ENCODE assay signal across 27 cellular contexts in genomic region chr5:144121577-144121976, GRCh38. TPM values are rescaled to one million over a fixed set of nuclear protein-coding genes. Genes with fewer than 3 reads are reported as not detected.
"Had no signal": no experiment of that assay in that cellular context is flagged by ENCODE, and none has a peak within 500 bp of the region (broad histone marks: within the 10 kb centered on the region; RNA-seq: fewer than 3 reads in every experiment).

No MANE protein-coding gene starts in this region.

- ATAC-seq: activated T-cell treated with anti-CD3 and anti-CD28 coated beads, Interleukin-2, amount 50 U/mL, for 4 hours; body of pancreas; effector memory CD8-positive, alpha-beta T cell; foreskin keratinocyte; left lung; stimulated activated memory B cell treated with anti-CD40 and anti-IgM and Interleukin-4, amounts not matched to agents 10 μg/mL and 1 μg/mL and 100 μg/mL, for 72 hours; WTC11 had no signal

- H3K36me3 ChIP-seq: esophagus muscularis mucosa, left lung, sigmoid colon, thoracic aorta, vagina had no signal

- H3K4me1 ChIP-seq: body of pancreas, sigmoid colon, vagina had no signal

- DNase-seq: activated CD8-positive, alpha-beta memory T cell treated with anti-CD3 and anti-CD28 coated beads for 24 hours; activated CD8-positive, alpha-beta memory T cell treated with anti-CD3 and anti-CD28 coated beads, Interleukin-2, amount 50 U/mL, for 48 hours; activated naive CD4-positive, alpha-beta T cell treated with Interleukin-2 at 50 U/mL for 16 hours; activated naive CD8-positive, alpha-beta T cell treated with anti-CD3 and anti-CD28 coated beads, Interleukin-2, amount 10 ng/mL, durations not matched to agents 7 days and 5 days; activated T-cell treated with anti-CD3 and anti-CD28 coated beads, Interleukin-2, amount 50 U/mL, for 4 hours; amygdala; body of pancreas; caudate nucleus; dorsolateral prefrontal cortex; effector memory CD8-positive, alpha-beta T cell; foreskin keratinocyte; kidney glomerular epithelial cell; left lung; naive B cell; occipital lobe; posterior cingulate gyrus; sigmoid colon; stimulated activated CD4-positive, alpha-beta T cell treated with anti-CD3 and anti-CD28 coated beads, Interleukin-15, amount 100 ng/mL, for 24 hours; T1000 had no signal

- H3K27ac ChIP-seq: body of pancreas, dorsolateral prefrontal cortex, esophagus muscularis mucosa, foreskin keratinocyte, left lung, sigmoid colon, thoracic aorta, vagina had no signal

- H3K27me3 ChIP-seq: body of pancreas, dorsolateral prefrontal cortex, esophagus muscularis mucosa, foreskin keratinocyte, left lung, sigmoid colon, vagina had no signal

- H3K9me3 ChIP-seq: body of pancreas, esophagus muscularis mucosa, thoracic aorta, vagina had no signal

- H3K4me2 ChIP-seq: smooth muscle cell had no signal

- H3K4me3 ChIP-seq: body of pancreas, dorsolateral prefrontal cortex, esophagus muscularis mucosa, left lung, lung, sigmoid colon, smooth muscle cell, thoracic aorta, vagina had no signal

RNA-seq across cellular contexts. Expression of gene KCTD16, which starts 49.1 kb away (rescaled TPM):
- total RNA-seq: activated T-cell treated with anti-CD3 and anti-CD28 coated beads, Interleukin-2, amount 50 U/mL, for 4 hours; activated T-helper 2 cell treated with anti-CD3 and anti-CD28 coated beads, Interferon-gamma antibody, Interleukin-2, Interleukin-4, amounts not matched to agents 10 μg/mL and 5 μg/mL and 100 μg/mL, durations not matched to agents 14 hours and 24 hours and 36 hours had no signal
